ENCODE assay signal across 9 cellular contexts in the genomic region with DNA sequence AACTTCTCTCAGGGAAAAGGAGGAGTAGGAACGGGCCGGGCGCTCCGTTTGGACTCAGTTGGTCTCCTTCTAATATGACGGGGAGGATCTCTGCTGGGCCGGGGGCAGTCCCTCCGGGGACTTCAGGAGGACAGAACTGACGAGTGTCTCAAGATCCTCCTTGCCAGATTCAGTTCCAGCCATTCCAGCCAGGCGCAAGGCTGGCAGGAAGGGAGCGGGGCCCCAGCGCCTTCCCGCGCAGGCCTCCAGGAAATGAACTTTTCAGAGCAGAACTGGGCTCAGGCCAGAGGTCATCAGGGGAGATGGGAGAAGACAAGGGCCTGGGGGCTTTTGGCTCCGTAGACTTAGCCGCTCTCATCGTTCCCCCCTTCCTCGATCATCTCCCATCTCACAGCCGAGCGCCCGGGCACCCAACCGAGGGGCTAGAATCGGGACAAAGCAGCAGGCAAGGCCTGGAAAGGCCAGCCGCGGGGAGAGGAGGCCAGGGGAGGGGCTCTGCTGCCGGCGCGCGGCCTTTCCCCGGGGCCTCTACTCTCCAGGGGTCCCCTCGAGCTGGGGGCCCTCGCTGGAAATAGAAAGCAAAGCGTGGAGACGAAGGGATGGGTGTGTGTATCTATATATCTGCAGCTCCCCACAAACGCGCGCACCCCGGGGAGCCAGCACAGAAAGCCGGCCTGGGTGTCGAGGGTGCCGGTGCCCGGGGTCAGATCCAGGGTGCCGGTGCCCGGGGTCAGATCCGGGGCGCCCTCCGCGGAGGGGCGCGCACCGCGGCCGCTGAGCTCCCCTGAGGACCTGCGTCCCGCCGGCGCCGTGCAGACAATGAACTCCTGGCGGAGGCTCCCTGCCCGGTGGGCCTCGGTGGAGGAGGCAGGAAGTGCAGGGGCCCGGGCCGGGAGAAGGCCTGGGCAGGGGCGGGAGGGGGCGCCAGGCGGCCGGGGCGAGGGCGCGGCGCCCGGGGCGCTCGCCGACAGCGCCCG. TPM values are rescaled to one million over a fixed set of nuclear protein-coding genes. Genes with fewer than 3 reads are reported as not detected.
DNase-seq lines count a peak whose midpoint lies in the region; ATAC-seq and TF ChIP-seq lines count a peak whose summit lies in the region.
"Had no signal": no experiment of that assay in that cellular context is flagged by ENCODE, and none has a peak within 500 bp of the region (broad histone marks: within the 10 kb centered on the region; RNA-seq: fewer than 3 reads in every experiment).

No MANE protein-coding gene starts in this region.

- H3K4me3 ChIP-seq in SJCRH30 (peak overlapping the region; percentile 96), fibroblast of pulmonary artery (replicated peaks; ENCODE audit: low read depth, low read length) (peak overlapping the region; percentile 59), osteoblast (ENCODE audit: insufficient read depth, low read length) (peak overlapping the region; percentile 75)

- peaks cover 23% of the 10 kb centered on the region for H3K4me1 Mint-ChIP-seq in CD14-positive monocyte

- H4K20me1 ChIP-seq in osteoblast (ENCODE audit: insufficient read depth, low read length): peaks cover 22% of the 10 kb centered on the region

- peak overlapping the region; percentile 83 for H3K27ac ChIP-seq in SJCRH30
- H3K27ac ChIP-seq in osteoblast (ENCODE audit: low read depth, low read length): no peak overlapping the region

- H3K79me2 ChIP-seq in osteoblast (ENCODE audit: insufficient read depth, low read length): peaks cover 6% of the 10 kb centered on the region

- DNase-seq in CD14-positive monocyte (ENCODE audit: low spot score): no peak
- peak; percentile 63 to 64 for DNase-seq in SJCRH30
- peak; percentile 30 for DNase-seq in fibroblast of pulmonary artery (ENCODE audit: low read depth)
- peak; percentile 81 for DNase-seq in osteoblast (ENCODE audit: insufficient read length, low spot score, missing footprints)
- DNase-seq in stimulated activated CD4-positive, alpha-beta T cell treated with anti-CD3 and anti-CD28 coated beads, Interleukin-2, amount 100 ng/mL, for 48 hours: no peak

- H3K9me3 Mint-ChIP-seq in CD14-positive monocyte: peaks cover 0 to 15% (median 10%) of the 10 kb centered on the region in 7 donors

- peak overlapping the region; percentile 67 for H2AFZ ChIP-seq in osteoblast (ENCODE audit: low read length)

- H3K36me3 ChIP-seq in SJCRH30: no peaks in the 10 kb centered on the region
- no peaks in the 10 kb centered on the region for H3K36me3 ChIP-seq in osteoblast (ENCODE audit: insufficient read depth, low read length)

- H3K4me1 ChIP-seq in SJCRH30 (peaks cover 8% of the 10 kb centered on the region; the same call in 1 of the 2 replicates), osteoblast (ENCODE audit: insufficient read depth, low read length) (peaks cover 11% of the 10 kb centered on the region)

- no peak for TF ChIP-seq CTCF in CD14-positive monocyte (IDR thresholded peaks at IDR 0.05)
- TF ChIP-seq CTCF in fibroblast of pulmonary artery (IDR thresholded peaks at IDR 0.05; ENCODE audit: low read length, missing control alignments): no peak
- TF ChIP-seq CTCF in osteoblast (IDR thresholded peaks at IDR 0.05; ENCODE audit: extremely low read depth, low read depth, low read length): no peak

- no peaks in the 10 kb centered on the region for H3K9me3 ChIP-seq in SJCRH30 (replicated peaks)
- H3K9me3 ChIP-seq in osteoblast (ENCODE audit: low read depth, low read length): no peaks in the 10 kb centered on the region

- peak overlapping the region in 1 of 7 donors; percentile 25 for H3K27ac Mint-ChIP-seq in CD14-positive monocyte

- peak overlapping the region; percentile 64 for H3K4me2 ChIP-seq in osteoblast (ENCODE audit: insufficient read depth, low read length)

- H3K27me3 Mint-ChIP-seq in CD14-positive monocyte (ENCODE audit: low read depth in 3 of 3): peaks cover 45 to 81% (median 69%) of the 10 kb centered on the region in 3 donors

- intact Hi-C loops in CD14-positive monocyte (cut with micrococcal nuclease): no loop called here

- H3K4me3 Mint-ChIP-seq in CD14-positive monocyte: peak overlapping the region; percentile 59 to 85

- ATAC-seq in GM21529 (IDR thresholded peaks at IDR 0.05; ENCODE audit: unreplicated experiment) (peak; percentile 15), HG03039 (IDR thresholded peaks at IDR 0.05; ENCODE audit: unreplicated experiment) (no peak), GM18517 (IDR thresholded peaks at IDR 0.05; ENCODE audit: unreplicated experiment) (no peak)

- peaks cover 2 to 3% of the 10 kb centered on the region in 2 donors for H3K36me3 Mint-ChIP-seq in CD14-positive monocyte

- H3K27me3 ChIP-seq in SJCRH30 (no peaks in the 10 kb centered on the region), osteoblast (ENCODE audit: insufficient read depth, low read length) (peaks cover 21% of the 10 kb centered on the region)

RNA-seq across cellular contexts. Expression of a gene that starts 1.4 kb away (rescaled TPM):
- not detected for polyA plus RNA-seq in CD14-positive monocyte
- total RNA-seq in SJCRH30 (2014; rRNA removed; shearing (Covaris generic)): 6.7 and 7.9 TPM in 2 replicates
- 11.6 and 18.3 TPM in 2 replicates for total RNA-seq in osteoblast
- total RNA-seq: K562 had no signal
- polyA plus RNA-seq: K562 had no signal

Comparison
In these comparisons a context has a peak if more than half of its experiments do, and no peak if none do; other contexts are left out.
1. DNase-seq: peak in SJCRH30 (2 of 2), fibroblast of pulmonary artery (single experiment) and osteoblast (single experiment); none in CD14-positive monocyte (single experiment) and stimulated activated CD4-positive, alpha-beta T cell treated with anti-CD3 and anti-CD28 coated beads, Interleukin-2, amount 100 ng/mL, for 48 hours (0 of 2).
2. Peak in every context shown above with its lines, with median percentiles within 50 percentile points of each other: H3K4me3 ChIP-seq.